28 cellular contexts compared by ENCODE assay signal in the genomic region with DNA sequence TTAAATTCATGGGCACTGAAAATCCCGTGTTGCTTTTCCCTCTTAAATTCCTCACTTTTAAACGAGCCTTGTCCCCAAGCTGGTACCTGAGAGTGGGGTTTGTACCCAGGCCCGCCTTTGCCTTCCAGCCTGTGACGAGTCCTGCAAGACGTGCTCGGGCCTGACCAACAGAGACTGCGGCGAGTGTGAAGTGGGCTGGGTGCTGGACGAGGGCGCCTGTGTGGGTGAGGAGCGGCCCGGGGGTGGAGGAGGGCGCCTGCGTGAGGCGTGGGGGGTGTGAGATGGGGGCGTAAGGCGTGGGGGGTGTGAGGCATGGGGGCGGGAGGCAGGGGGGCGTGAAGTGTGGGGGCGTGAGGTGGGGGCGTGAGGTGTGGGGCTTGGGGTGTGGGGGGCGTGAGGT. TPM values are rescaled to one million over a fixed set of nuclear protein-coding genes. Genes with fewer than 3 reads are reported as not detected.
A peak's percentile ranks its signal among the peaks of the same experiment; 100 is the strongest.
DNase-seq lines count a peak whose midpoint lies in the region; FAIRE-seq and TF ChIP-seq lines count a peak whose summit lies in the region.
"Had no signal": no experiment of that assay in that cellular context is flagged by ENCODE, and none has a peak within 500 bp of the region (broad histone marks: within the 10 kb centered on the region; RNA-seq: fewer than 3 reads in every experiment).

No MANE protein-coding gene starts in this region.

- DNase-seq in bronchial epithelial cell (ENCODE audit: low read depth) (peak; percentile 27), spleen (peak; percentile 77), RPMI8226 (no peak), MG63 (no peak)
- no peak for DNase-seq in activated T-cell treated with anti-CD3 and anti-CD28 coated beads, Interleukin-2, amount 50 U/mL, for 1 hour
- DNase-seq: Caco-2; CD4-positive, alpha-beta memory T cell; DMS 273 treated with DMSO at 0.1 percent for 48 hours; DND-41; NCI-H1105; NCI-H146; NCI-H2029; NCI-H2171 treated with DMSO at 0.1 percent for 48 hours; NCI-H524 treated with DMSO at 0.1 percent for 48 hours; OCI-M1; SHP77; SW 1271 had no signal

- FAIRE-seq in bronchial epithelial cell (lab: Jason Lieb, UNC): no peak
- FAIRE-seq: A549, G401.6, GM12892, HTR-8/SVneo, RCC 7860 had no signal

- H3K4me1 ChIP-seq in BLaER1 (peaks cover 83% of the 10 kb centered on the region), HEK293 (ENCODE audit: control insufficient read depth, insufficient read depth, low read length) (no peaks in the 10 kb centered on the region), spleen (peaks cover 9 to 40% (median 30%) of the 10 kb centered on the region in 6 donors)
- H3K4me1 ChIP-seq: BE2C had no signal

- POLR2A ChIA-PET in HEK293 (lab: Yijun Ruan, JAX): no interaction called here

- H3K36me3 ChIP-seq in BLaER1: peaks cover 17% of the 10 kb centered on the region
- peaks cover 0 to 56% of the 10 kb centered on the region in 2 experiments; a peak in 1 of 3 replicates for H3K36me3 ChIP-seq in HEK293 (ENCODE audit: control insufficient read depth in 2 of 2, insufficient read depth in 1 of 2, low read length in 2 of 2)
- H3K36me3 ChIP-seq in bronchial epithelial cell (ENCODE audit: control insufficient read depth, insufficient read depth, low read length): peaks cover 10% of the 10 kb centered on the region
- H3K36me3 ChIP-seq in spleen: peaks cover 0 to 49% (median 11%) of the 10 kb centered on the region in 6 donors
- no peaks in the 10 kb centered on the region for H3K36me3 ChIP-seq in MG63
- H3K36me3 ChIP-seq: BE2C had no signal

- H4K20me1 ChIP-seq in BLaER1: no peaks in the 10 kb centered on the region

- H3K9ac ChIP-seq in BLaER1: peak overlapping the region; percentile 57; the same call in 1 of the 2 replicates
- H3K9ac ChIP-seq: KMS-11 had no signal

- intact Hi-C loops in spleen (cut with DNase I; ENCODE audit: low total_unique reads): loop anchor here (10.0 kb wide), 1 partner anchor 158 kb away; no protein-coding TSS in a partner anchor

- TF ChIP-seq POLR2A in spleen (IDR thresholded peaks at IDR 0.05): no peak

- TF ChIP-seq CTCF in HEK293 (tag by site-specific recombination; IDR thresholded peaks at IDR 0.05): no peak
- TF ChIP-seq CTCF in bronchial epithelial cell (IDR thresholded peaks at IDR 0.05; ENCODE audit: insufficient read depth, low read length, severe bottlenecking): no peak
- TF ChIP-seq CTCF in spleen (IDR thresholded peaks at IDR 0.05 in 8 of 11, conservative IDR thresholded peaks at IDR 0.05 in 3 of 11): no peak

- H3K4me2 ChIP-seq in BLaER1: peak overlapping the region; percentile 55
- H3K4me2 ChIP-seq: A549, GM23338, KMS-11 had no signal

- 90 to 93% (median 91%) methylated on average over 17 to 22 of the region's 22 CpGs for WGBS in spleen, 5 donors

- H3K9me3 ChIP-seq in BLaER1: no peaks in the 10 kb centered on the region
- no peaks in the 10 kb centered on the region for H3K9me3 ChIP-seq in HEK293 (ENCODE audit: control insufficient read depth, insufficient read depth, low read depth, low read length)
- no peaks in the 10 kb centered on the region for H3K9me3 ChIP-seq in spleen
- no peaks in the 10 kb centered on the region for H3K9me3 ChIP-seq in MG63
- H3K9me3 ChIP-seq: A549, BE2C, Caco-2, HAP-1 had no signal

- CTCF ChIA-PET in HEK293 (lab: Yijun Ruan, JAX): no interaction called here

- no peaks in the 10 kb centered on the region for H3K27me3 ChIP-seq in BLaER1
- H3K27me3 ChIP-seq in bronchial epithelial cell (ENCODE audit: control insufficient read depth, insufficient read depth, low read length): no peaks in the 10 kb centered on the region
- H3K27me3 ChIP-seq in spleen (replicated peaks in 1 of 7): no peaks in the 10 kb centered on the region
- H3K27me3 ChIP-seq in MG63: no peaks in the 10 kb centered on the region
- H3K27me3 ChIP-seq: BE2C had no signal

- no peak overlapping the region for H3K4me3 ChIP-seq in BLaER1
- H3K4me3 ChIP-seq in HEK293 (ENCODE audit: low read depth, low read length): no peak overlapping the region
- no peak overlapping the region for H3K4me3 ChIP-seq in bronchial epithelial cell (ENCODE audit: low read depth, low read length)
- no peak overlapping the region for H3K4me3 ChIP-seq in spleen
- H3K4me3 ChIP-seq in MG63: no peak overlapping the region
- H3K4me3 ChIP-seq: A549, GM23338, HAP-1 had no signal

- peak overlapping the region; percentile 63 for H3K27ac ChIP-seq in BLaER1
- no peak overlapping the region for H3K27ac ChIP-seq in HEK293 (ENCODE audit: extremely low read depth, low read depth, low read length)
- H3K27ac ChIP-seq in spleen: no peak overlapping the region
- H3K27ac ChIP-seq: A549, KMS-11 had no signal

TF ChIP-seq in HEK293, 187 proteins besides CTCF, POLR2A, EP300 and RAD21:
- TF ChIP-seq ZFHX2 (tag by site-specific recombination; conservative IDR thresholded peaks at IDR 0.05) (peak; percentile 63; the same call in 1 of the 2 replicates), ZBTB20 (tag by site-specific recombination; IDR thresholded peaks at IDR 0.05) (no peak), EGR2 (tag by site-specific recombination; IDR thresholded peaks at IDR 0.05; ENCODE audit: low read depth) (peak; percentile 49; the same call in 1 of the 2 replicates)

RNA-seq across cellular contexts. Expression of a gene that starts 4.0 kb away (rescaled TPM):
- total RNA-seq in bronchial epithelial cell (57.4 and 71.6 TPM in 2 replicates), spleen (10 to 100 TPM; 23.2 to 46.3 (median 38.1) TPM)
- polyA plus RNA-seq in spleen: 10 to 100 TPM; 16.2 to 26.3 (median 18.3) TPM
- 41.8 and 71.8 TPM in 2 replicates for total RNA-seq in MG63 (2014; rRNA removed; shearing (Covaris generic); ENCODE audit: low replicate concordance)

RNA-seq across cellular contexts. Expression of a gene that starts 4.2 kb away (rescaled TPM):
- total RNA-seq in bronchial epithelial cell: 11.8 and 18.7 TPM in 2 replicates
- total RNA-seq in spleen: 10 to 100 TPM; 10.2 to 20.1 (median 13.3) TPM
- polyA plus RNA-seq in spleen: 1 to 10 TPM; 5.7 to 7.1 (median 5.9) TPM
- 14.1 and 34.2 TPM in 2 replicates for total RNA-seq in MG63 (2014; rRNA removed; shearing (Covaris generic); ENCODE audit: low replicate concordance)

RNA-seq across cellular contexts. Expression of a gene that starts 38.1 kb away (rescaled TPM):
- total RNA-seq in bronchial epithelial cell (67.1 and 130 TPM in 2 replicates), spleen (100 to 1,000 TPM in 5 of 7 donors, 10 to 100 TPM in 2; 72.1 to 134 (median 109) TPM)
- polyA plus RNA-seq in spleen: 10 to 100 TPM; 49.5 to 84.4 (median 52.0) TPM
- total RNA-seq in MG63 (2014; rRNA removed; shearing (Covaris generic); ENCODE audit: low replicate concordance): 29.3 and 37.1 TPM in 2 replicates

Comparison
In these comparisons a context has a peak if more than half of its experiments do, and no peak if none do; other contexts are left out.
1. DNase-seq: peak in bronchial epithelial cell (single experiment) and spleen (single experiment); none in RPMI8226 (single experiment), activated T-cell treated with anti-CD3 and anti-CD28 coated beads, Interleukin-2, amount 50 U/mL, for 1 hour (single experiment) and MG63 (single experiment).